In the genomic region with DNA sequence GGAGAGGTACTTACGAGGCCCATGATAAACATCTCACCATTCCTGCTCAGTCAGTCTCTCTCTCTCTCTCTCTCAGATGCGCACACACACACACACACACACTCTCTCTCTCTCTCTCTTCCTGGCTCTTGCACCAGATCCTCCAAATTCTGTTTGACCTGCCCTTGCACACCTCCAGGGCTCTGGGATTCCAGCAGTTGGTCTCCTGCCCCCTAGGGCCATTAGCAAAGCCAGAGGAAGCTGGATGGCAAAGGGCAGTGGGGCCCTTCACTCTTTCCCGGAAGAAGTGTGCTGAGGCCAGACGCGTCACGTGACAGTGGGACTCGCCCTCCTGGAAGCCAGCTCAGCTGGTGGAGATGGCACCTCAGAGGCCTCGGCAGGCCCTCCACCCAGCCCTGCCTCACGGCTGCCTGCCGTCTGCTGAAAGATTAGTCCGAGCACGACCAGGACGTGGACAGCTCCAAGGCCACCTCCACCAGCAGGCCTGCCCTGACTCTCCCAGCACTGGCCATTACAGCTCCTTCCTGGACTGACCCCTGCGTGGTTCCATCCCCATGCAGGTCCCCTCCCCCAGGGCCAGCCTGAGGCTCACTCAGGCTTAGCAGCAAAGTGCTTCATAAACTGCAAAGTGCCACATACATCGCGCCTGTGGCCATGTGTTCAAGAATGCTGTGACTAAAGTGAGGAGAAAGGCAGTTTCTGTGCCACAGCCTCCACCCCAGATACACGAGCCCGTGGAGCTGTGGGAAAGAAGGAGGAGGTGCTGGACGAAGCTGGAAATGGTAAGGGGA, we compare ENCODE assay signal across 1 cellular context.
A peak's percentile ranks its signal among the peaks of the same experiment; 100 is the strongest.
TF ChIP-seq lines count a peak whose summit lies in the region.

No MANE protein-coding gene starts in this region.

TF ChIP-seq in HepG2, 621 proteins besides CTCF, POLR2A, EP300 and RAD21 (continued from another document and continues in another):
- TF ChIP-seq, protein P1, sequence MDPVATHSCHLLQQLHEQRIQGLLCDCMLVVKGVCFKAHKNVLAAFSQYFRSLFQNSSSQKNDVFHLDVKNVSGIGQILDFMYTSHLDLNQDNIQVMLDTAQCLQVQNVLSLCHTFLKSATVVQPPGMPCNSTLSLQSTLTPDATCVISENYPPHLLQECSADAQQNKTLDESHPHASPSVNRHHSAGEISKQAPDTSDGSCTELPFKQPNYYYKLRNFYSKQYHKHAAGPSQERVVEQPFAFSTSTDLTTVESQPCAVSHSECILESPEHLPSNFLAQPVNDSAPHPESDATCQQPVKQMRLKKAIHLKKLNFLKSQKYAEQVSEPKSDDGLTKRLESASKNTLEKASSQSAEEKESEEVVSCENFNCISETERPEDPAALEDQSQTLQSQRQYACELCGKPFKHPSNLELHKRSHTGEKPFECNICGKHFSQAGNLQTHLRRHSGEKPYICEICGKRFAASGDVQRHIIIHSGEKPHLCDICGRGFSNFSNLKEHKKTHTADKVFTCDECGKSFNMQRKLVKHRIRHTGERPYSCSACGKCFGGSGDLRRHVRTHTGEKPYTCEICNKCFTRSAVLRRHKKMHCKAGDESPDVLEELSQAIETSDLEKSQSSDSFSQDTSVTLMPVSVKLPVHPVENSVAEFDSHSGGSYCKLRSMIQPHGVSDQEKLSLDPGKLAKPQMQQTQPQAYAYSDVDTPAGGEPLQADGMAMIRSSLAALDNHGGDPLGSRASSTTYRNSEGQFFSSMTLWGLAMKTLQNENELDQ (CRISPR knock-in tag; IDR thresholded peaks at IDR 0.05; ENCODE audit: borderline replicate concordance) = no peak
- TF ChIP-seq, protein P2, sequence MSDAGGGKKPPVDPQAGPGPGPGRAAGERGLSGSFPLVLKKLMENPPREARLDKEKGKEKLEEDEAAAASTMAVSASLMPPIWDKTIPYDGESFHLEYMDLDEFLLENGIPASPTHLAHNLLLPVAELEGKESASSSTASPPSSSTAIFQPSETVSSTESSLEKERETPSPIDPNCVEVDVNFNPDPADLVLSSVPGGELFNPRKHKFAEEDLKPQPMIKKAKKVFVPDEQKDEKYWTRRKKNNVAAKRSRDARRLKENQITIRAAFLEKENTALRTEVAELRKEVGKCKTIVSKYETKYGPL (CRISPR knock-in tag; IDR thresholded peaks at IDR 0.05) = no peak
- TF ChIP-seq NCOA2 (CRISPR knock-in tag; IDR thresholded peaks at IDR 0.05) (peak; percentile 76), BRCA1 (CRISPR knock-in tag; IDR thresholded peaks at IDR 0.05) (peak; percentile 66; the same call in 1 of the 2 replicates), ZNF598 (CRISPR knock-in tag; IDR thresholded peaks at IDR 0.05; ENCODE audit: borderline replicate concordance) (peak; percentile 73; the same call in 1 of the 2 replicates), YY1 (IDR thresholded peaks at IDR 0.05; ENCODE audit: insufficient read depth, insufficient replicate concordance, low read depth, low read length) (peak; percentile 46), SMAD3 (CRISPR knock-in tag; IDR thresholded peaks at IDR 0.05) (peak; percentile 87), ZNF557 (CRISPR knock-in tag; IDR thresholded peaks at IDR 0.05) (no peak), ZNF33B (CRISPR knock-in tag; IDR thresholded peaks at IDR 0.05) (0 out of 2 replicates have a peak, but pooled peaks have one; percentile 45), RBM22 (optimal IDR thresholded peaks at IDR 0.05; ENCODE audit: low read length) (no peak), ZNF713 (CRISPR knock-in tag; IDR thresholded peaks at IDR 0.05) (no peak), ZNF552 (CRISPR knock-in tag; IDR thresholded peaks at IDR 0.05; ENCODE audit: borderline replicate concordance) (0 out of 2 replicates have a peak, but pooled peaks have one; percentile 83), SIN3A (IDR thresholded peaks at IDR 0.05; ENCODE audit: borderline replicate concordance, low read depth, low read length) (no peak), REL (CRISPR knock-in tag; conservative IDR thresholded peaks at IDR 0.05) (no peak), PHB2 (IDR thresholded peaks at IDR 0.05; ENCODE audit: partially characterized antibody) (no peak), ATRX (CRISPR knock-in tag; IDR thresholded peaks at IDR 0.05; ENCODE audit: borderline replicate concordance) (no peak), NONO (IDR thresholded peaks at IDR 0.05) (no peak), NONO (CRISPR knock-in tag; conservative IDR thresholded peaks at IDR 0.05) (no peak; the same call in 1 of the 2 replicates), ZNF781 (CRISPR knock-in tag; IDR thresholded peaks at IDR 0.05; ENCODE audit: borderline replicate concordance, not compliant biosample characterization) (peak; percentile 19), U2AF1 (optimal IDR thresholded peaks at IDR 0.05; ENCODE audit: low read depth, low read length) (peak; percentile 13), ARHGAP35 (CRISPR knock-in tag; IDR thresholded peaks at IDR 0.05; ENCODE audit: borderline replicate concordance) (0 out of 2 replicates have a peak, but pooled peaks have one; percentile 45), PCBP2 (optimal IDR thresholded peaks at IDR 0.05; ENCODE audit: low read depth, low read length, poor library complexity, severe bottlenecking) (no peak), ZNF646 (CRISPR knock-in tag; IDR thresholded peaks at IDR 0.05) (no peak), CEBPB (IDR thresholded peaks at IDR 0.05; ENCODE audit: borderline replicate concordance, low read depth, low read length) (no peak; the same call in 1 of the 2 replicates), SRSF1 (optimal IDR thresholded peaks at IDR 0.05; ENCODE audit: low read depth, low read length) (no peak), SMARCC2 (IDR thresholded peaks at IDR 0.05) (no peak), ZNF354B (CRISPR knock-in tag; IDR thresholded peaks at IDR 0.05) (no peak)
- TF ChIP-seq, protein P3, sequence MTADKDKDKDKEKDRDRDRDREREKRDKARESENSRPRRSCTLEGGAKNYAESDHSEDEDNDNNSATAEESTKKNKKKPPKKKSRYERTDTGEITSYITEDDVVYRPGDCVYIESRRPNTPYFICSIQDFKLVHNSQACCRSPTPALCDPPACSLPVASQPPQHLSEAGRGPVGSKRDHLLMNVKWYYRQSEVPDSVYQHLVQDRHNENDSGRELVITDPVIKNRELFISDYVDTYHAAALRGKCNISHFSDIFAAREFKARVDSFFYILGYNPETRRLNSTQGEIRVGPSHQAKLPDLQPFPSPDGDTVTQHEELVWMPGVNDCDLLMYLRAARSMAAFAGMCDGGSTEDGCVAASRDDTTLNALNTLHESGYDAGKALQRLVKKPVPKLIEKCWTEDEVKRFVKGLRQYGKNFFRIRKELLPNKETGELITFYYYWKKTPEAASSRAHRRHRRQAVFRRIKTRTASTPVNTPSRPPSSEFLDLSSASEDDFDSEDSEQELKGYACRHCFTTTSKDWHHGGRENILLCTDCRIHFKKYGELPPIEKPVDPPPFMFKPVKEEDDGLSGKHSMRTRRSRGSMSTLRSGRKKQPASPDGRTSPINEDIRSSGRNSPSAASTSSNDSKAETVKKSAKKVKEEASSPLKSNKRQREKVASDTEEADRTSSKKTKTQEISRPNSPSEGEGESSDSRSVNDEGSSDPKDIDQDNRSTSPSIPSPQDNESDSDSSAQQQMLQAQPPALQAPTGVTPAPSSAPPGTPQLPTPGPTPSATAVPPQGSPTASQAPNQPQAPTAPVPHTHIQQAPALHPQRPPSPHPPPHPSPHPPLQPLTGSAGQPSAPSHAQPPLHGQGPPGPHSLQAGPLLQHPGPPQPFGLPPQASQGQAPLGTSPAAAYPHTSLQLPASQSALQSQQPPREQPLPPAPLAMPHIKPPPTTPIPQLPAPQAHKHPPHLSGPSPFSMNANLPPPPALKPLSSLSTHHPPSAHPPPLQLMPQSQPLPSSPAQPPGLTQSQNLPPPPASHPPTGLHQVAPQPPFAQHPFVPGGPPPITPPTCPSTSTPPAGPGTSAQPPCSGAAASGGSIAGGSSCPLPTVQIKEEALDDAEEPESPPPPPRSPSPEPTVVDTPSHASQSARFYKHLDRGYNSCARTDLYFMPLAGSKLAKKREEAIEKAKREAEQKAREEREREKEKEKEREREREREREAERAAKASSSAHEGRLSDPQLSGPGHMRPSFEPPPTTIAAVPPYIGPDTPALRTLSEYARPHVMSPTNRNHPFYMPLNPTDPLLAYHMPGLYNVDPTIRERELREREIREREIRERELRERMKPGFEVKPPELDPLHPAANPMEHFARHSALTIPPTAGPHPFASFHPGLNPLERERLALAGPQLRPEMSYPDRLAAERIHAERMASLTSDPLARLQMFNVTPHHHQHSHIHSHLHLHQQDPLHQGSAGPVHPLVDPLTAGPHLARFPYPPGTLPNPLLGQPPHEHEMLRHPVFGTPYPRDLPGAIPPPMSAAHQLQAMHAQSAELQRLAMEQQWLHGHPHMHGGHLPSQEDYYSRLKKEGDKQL (CRISPR knock-in tag; IDR thresholded peaks at IDR 0.05; ENCODE audit: low read depth) = no peak
- TF ChIP-seq, protein P4, sequence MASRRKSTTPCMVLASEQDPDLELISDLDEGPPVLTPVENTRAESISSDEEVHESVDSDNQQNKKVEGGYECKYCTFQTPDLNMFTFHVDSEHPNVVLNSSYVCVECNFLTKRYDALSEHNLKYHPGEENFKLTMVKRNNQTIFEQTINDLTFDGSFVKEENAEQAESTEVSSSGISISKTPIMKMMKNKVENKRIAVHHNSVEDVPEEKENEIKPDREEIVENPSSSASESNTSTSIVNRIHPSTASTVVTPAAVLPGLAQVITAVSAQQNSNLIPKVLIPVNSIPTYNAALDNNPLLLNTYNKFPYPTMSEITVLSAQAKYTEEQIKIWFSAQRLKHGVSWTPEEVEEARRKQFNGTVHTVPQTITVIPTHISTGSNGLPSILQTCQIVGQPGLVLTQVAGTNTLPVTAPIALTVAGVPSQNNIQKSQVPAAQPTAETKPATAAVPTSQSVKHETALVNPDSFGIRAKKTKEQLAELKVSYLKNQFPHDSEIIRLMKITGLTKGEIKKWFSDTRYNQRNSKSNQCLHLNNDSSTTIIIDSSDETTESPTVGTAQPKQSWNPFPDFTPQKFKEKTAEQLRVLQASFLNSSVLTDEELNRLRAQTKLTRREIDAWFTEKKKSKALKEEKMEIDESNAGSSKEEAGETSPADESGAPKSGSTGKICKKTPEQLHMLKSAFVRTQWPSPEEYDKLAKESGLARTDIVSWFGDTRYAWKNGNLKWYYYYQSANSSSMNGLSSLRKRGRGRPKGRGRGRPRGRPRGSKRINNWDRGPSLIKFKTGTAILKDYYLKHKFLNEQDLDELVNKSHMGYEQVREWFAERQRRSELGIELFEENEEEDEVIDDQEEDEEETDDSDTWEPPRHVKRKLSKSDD (CRISPR knock-in tag; IDR thresholded peaks at IDR 0.05; ENCODE audit: low read depth) = no peak
- TF ChIP-seq, protein P5, sequence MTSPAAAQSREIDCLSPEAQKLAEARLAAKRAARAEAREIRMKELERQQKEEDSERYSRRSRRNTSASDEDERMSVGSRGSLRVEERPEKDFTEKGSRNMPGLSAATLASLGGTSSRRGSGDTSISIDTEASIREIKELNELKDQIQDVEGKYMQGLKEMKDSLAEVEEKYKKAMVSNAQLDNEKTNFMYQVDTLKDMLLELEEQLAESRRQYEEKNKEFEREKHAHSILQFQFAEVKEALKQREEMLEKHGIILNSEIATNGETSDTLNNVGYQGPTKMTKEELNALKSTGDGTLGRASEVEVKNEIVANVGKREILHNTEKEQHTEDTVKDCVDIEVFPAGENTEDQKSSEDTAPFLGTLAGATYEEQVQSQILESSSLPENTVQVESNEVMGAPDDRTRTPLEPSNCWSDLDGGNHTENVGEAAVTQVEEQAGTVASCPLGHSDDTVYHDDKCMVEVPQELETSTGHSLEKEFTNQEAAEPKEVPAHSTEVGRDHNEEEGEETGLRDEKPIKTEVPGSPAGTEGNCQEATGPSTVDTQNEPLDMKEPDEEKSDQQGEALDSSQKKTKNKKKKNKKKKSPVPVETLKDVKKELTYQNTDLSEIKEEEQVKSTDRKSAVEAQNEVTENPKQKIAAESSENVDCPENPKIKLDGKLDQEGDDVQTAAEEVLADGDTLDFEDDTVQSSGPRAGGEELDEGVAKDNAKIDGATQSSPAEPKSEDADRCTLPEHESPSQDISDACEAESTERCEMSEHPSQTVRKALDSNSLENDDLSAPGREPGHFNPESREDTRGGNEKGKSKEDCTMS (CRISPR knock-in tag; conservative IDR thresholded peaks at IDR 0.05) = no peak
